20 cellular contexts compared by ENCODE assay signal in the genomic region with DNA sequence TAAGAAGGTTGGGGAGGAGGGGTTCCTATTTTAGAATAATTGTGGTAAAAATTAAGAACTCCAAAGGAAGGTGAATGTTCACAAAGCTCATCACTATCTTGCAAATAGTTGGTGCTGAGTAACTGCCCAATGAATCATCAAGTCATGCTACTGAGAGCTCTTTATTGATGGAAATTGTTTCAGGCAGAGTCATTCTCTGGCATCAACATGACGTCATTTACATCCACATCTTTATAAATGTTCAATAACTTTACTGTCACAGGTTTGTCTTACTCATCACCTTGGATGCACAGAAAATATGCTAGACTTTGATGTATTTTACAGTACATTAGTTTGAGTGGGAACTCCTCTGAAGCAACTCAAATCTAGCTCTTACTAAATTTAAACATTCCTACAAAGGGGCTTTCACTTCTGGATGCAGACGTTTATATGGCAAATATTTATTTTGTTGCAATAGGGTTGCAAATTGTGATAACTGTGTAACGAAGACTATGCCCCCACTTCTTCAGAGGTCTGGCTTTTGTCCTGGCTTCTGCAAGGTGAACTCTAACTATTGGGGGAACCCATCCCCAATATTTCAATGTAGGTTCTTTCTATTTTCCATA.
DNase-seq lines count a peak whose midpoint lies in the region; TF ChIP-seq lines count a peak whose summit lies in the region.
"Had no signal": no experiment of that assay in that cellular context is flagged by ENCODE, and none has a peak within 500 bp of the region (broad histone marks: within the 10 kb centered on the region; RNA-seq: fewer than 3 reads in every experiment).

No MANE protein-coding gene starts in this region.

- TF ChIP-seq CTCF in AG10803 (conservative IDR thresholded peaks at IDR 0.05; ENCODE audit: low read length) (no peak), astrocyte of the spinal cord (IDR thresholded peaks at IDR 0.05; ENCODE audit: low read depth, low read length) (no peak), kidney epithelial cell (IDR thresholded peaks at IDR 0.05; ENCODE audit: insufficient read depth, low read length, poor library complexity, severe bottlenecking) (no peak), vagina (IDR thresholded peaks at IDR 0.05) (no peak), tibial artery (IDR thresholded peaks at IDR 0.05) (no peak)

- no peaks in the 10 kb centered on the region for H3K27me3 ChIP-seq in kidney epithelial cell (ENCODE audit: control insufficient read depth, insufficient read depth, low read length)
- H3K27me3 ChIP-seq in vagina, result no peaks in the 10 kb centered on the region
- no peaks in the 10 kb centered on the region for H3K27me3 ChIP-seq in tibial artery

- in situ Hi-C loops in astrocyte of the spinal cord (cut with HindIII; ENCODE audit: low sequenced_read_pairs), result no loop called here

- no peak for TF ChIP-seq POLR2A in vagina (IDR thresholded peaks at IDR 0.05)

- intact Hi-C loops in vagina (cut with DNase I) (no loop called here), tibial artery (cut with DNase I; ENCODE audit: low total_unique reads) (no loop called here)

- no peaks in the 10 kb centered on the region for H3K36me3 ChIP-seq in kidney epithelial cell (ENCODE audit: control insufficient read depth, insufficient read depth, low read length)
- no peaks in the 10 kb centered on the region for H3K36me3 ChIP-seq in vagina
- H3K36me3 ChIP-seq in tibial artery, result no peaks in the 10 kb centered on the region

- peak; percentile 64 for DNase-seq in AG10803 (ENCODE audit: low read depth)
- peak; percentile 6 for DNase-seq in NCI-H460 (ENCODE audit: extremely low read depth, low read depth)
- peak; percentile 48 for DNase-seq in astrocyte of the spinal cord (ENCODE audit: low read depth, low spot score)
- DNase-seq in kidney epithelial cell (ENCODE audit: low read depth), result peak; percentile 81
- DNase-seq in vagina (ENCODE audit: extremely low spot score in 2 of 2), result no peak
- no peak for DNase-seq in stimulated activated CD4-positive, alpha-beta T cell treated with anti-CD3 and anti-CD28 coated beads, Interleukin-15, amount 100 ng/mL, for 24 hours
- no peak for DNase-seq in NCI-H345 treated with DMSO at 0.1 percent for 48 hours (lab: John Stamatoyannopoulos, UW; ENCODE audit: unreplicated experiment)
- DNase-seq in tibial artery, result no peak
- DNase-seq: activated CD4-positive, CD25-positive, alpha-beta regulatory T cell; activated CD8-positive, alpha-beta T cell treated with anti-CD3 and anti-CD28 coated beads for 36 hours; activated T-cell treated with anti-CD3 and anti-CD28 coated beads, Interleukin-2, amount 50 U/mL, for 24 hours; CD8-positive, alpha-beta memory T cell; dermis blood vessel endothelial cell; DND-41; Kasumi-1; NCI-H2107; NCI-H524 treated with DMSO at 0.1 percent for 48 hours; SIG-M5; substantia nigra; T-helper 2 cell had no signal

- no peaks in the 10 kb centered on the region for H3K4me1 ChIP-seq in vagina
- H3K4me1 ChIP-seq in tibial artery, result no peaks in the 10 kb centered on the region

- H3K4me3 ChIP-seq in AG10803 (ENCODE audit: low read length) (no peak overlapping the region), astrocyte of the spinal cord (ENCODE audit: low read depth, low read length) (no peak overlapping the region), kidney epithelial cell (ENCODE audit: low read depth, low read length) (no peak overlapping the region), vagina (no peak overlapping the region), tibial artery (no peak overlapping the region)

- H3K9me3 ChIP-seq in vagina (no peaks in the 10 kb centered on the region), tibial artery (peaks cover 0 to 13% (median 5%) of the 10 kb centered on the region in 3 donors)

- no peak overlapping the region for H3K27ac ChIP-seq in vagina
- H3K27ac ChIP-seq in tibial artery, result no peak overlapping the region

Comparison
In these comparisons a context has a peak if more than half of its experiments do, and no peak if none do; other contexts are left out.
1. DNase-seq: peak in AG10803 (single experiment), NCI-H460 (single experiment), astrocyte of the spinal cord (single experiment) and kidney epithelial cell (single experiment); none in vagina (0 of 2), stimulated activated CD4-positive, alpha-beta T cell treated with anti-CD3 and anti-CD28 coated beads, Interleukin-15, amount 100 ng/mL, for 24 hours (single experiment), NCI-H345 treated with DMSO at 0.1 percent for 48 hours (single experiment) and tibial artery (0 of 2).